ENCODE assay signal across 8 cellular contexts in the genomic region with DNA sequence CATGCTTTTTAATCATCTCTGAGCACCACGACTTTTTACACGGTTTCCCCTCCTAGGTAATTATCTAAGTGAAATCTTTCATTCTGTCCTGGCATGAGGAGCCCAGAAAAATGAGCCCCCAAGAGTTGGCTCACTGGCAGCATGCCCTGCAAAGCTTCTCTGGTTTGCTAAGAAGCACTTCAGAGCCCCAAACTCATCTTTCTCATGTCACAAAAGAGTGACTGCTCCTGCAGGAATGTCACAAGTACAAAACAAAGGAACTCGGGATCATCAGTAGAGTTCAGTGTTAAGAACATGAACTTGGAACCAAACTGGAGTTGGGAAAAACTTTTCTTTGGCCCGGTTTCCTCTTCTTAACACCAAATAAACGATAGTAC.
DNase-seq lines count a peak whose midpoint lies in the region; ATAC-seq and TF ChIP-seq lines count a peak whose summit lies in the region.

No MANE protein-coding gene starts in this region.

- intact Hi-C loops in gastrocnemius medialis (cut with DNase I; ENCODE audit: low total_unique reads), result loop anchor here (1.0 kb wide), 1 partner anchor 439 kb away; the partner anchor contains the start of gene BNIP2

- H3K27me3 ChIP-seq in gastroesophageal sphincter (peaks cover 5% of the 10 kb centered on the region), gastrocnemius medialis (no peaks in the 10 kb centered on the region)

- no peak for TF ChIP-seq POLR2A in gastroesophageal sphincter (IDR thresholded peaks at IDR 0.05)
- no peak for TF ChIP-seq POLR2A in gastrocnemius medialis (IDR thresholded peaks at IDR 0.05)

- H3K4me1 ChIP-seq in gastroesophageal sphincter (peaks cover 0 to 19% (median 0%) of the 10 kb centered on the region in 3 donors), gastrocnemius medialis (peaks cover 5 to 6% of the 10 kb centered on the region in 2 donors)

- in situ Hi-C loops in gastrocnemius medialis (cut with MboI; ENCODE audit: low sequenced_read_pairs in 4 of 4), result no loop called here

- TF ChIP-seq EP300 in gastroesophageal sphincter (IDR thresholded peaks at IDR 0.05), result no peak

- H3K4me3 ChIP-seq in GM08714 (ENCODE audit: low read length) (peak overlapping the region; percentile 78; the same call in 1 of the 2 replicates), gastroesophageal sphincter (peak overlapping the region; percentile 31 to 56), gastrocnemius medialis (peak overlapping the region; percentile 55 to 63 (median 58))

- H3K36me3 ChIP-seq in gastroesophageal sphincter (no peaks in the 10 kb centered on the region), gastrocnemius medialis (no peaks in the 10 kb centered on the region)

- H3K27ac ChIP-seq in gastroesophageal sphincter, result peak overlapping the region in 3 of 4 donors; percentile 71 to 78 (median 76)
- H3K27ac ChIP-seq in gastrocnemius medialis, result peak overlapping the region; percentile 32 to 61 (median 56)

- no peak for TF ChIP-seq CTCF in gastroesophageal sphincter (IDR thresholded peaks at IDR 0.05)
- no peak for TF ChIP-seq CTCF in gastrocnemius medialis (IDR thresholded peaks at IDR 0.05 in 4 of 5, conservative IDR thresholded peaks at IDR 0.05 in 1 of 5)

- H3K9me3 ChIP-seq in gastroesophageal sphincter (no peaks in the 10 kb centered on the region), gastrocnemius medialis (no peaks in the 10 kb centered on the region)

- peak; percentile 38 for DNase-seq in SW480 (ENCODE audit: low spot score)
- no peak for DNase-seq in gastrocnemius medialis
- no peak for DNase-seq in DMS53 treated with DMSO at 0.1 percent for 48 hours (lab: John Stamatoyannopoulos, UW; ENCODE audit: unreplicated experiment)
- no peak for DNase-seq in activated CD4-positive, alpha-beta T cell treated with anti-CD3 and anti-CD28 coated beads for 4 hours

- ATAC-seq in gastroesophageal sphincter, result peak; percentile 63
- peak; percentile 23 to 33 for ATAC-seq in gastrocnemius medialis
- ATAC-seq in GM18907 (IDR thresholded peaks at IDR 0.05; ENCODE audit: unreplicated experiment), result no peak
- ATAC-seq in GM21825 (IDR thresholded peaks at IDR 0.05; ENCODE audit: unreplicated experiment), result no peak

- 3 to 6% methylated on average over 4 to 5 of the region's 5 CpGs for whole genome bisulfite sequencing in gastroesophageal sphincter (ENCODE audit: low coverage in 1 of 2), 2 donors

Comparison
In these comparisons a context has a peak if more than half of its experiments do, and no peak if none do; other contexts are left out.
1. ATAC-seq: peak in gastroesophageal sphincter (single experiment) and gastrocnemius medialis (2 of 2); none in GM18907 (single experiment) and GM21825 (single experiment).
2. Peak in every context shown above with its lines, with median percentiles within 50 percentile points of each other: H3K4me3 ChIP-seq.